In genomic region chr6:156991971-156992370, GRCh38 we compare ENCODE assay signal across 1 cellular context.
A peak's percentile ranks its signal among the peaks of the same experiment; 100 is the strongest.
TF ChIP-seq lines count a peak whose summit lies in the region.

No MANE protein-coding gene starts in this region.

TF ChIP-seq in K562, 482 proteins besides CTCF, POLR2A, EP300 and RAD21 (continued from another document):
- TF ChIP-seq HMBOX1 (IDR thresholded peaks at IDR 0.05) (peak; percentile 49; the same call in 1 of the 2 replicates), TAF9B (IDR thresholded peaks at IDR 0.05; ENCODE audit: partially characterized antibody) (peak; percentile 11), MBD1 (CRISPR knock-in tag; IDR thresholded peaks at IDR 0.05) (0 out of 2 replicates have a peak, but pooled peaks have one; percentile 12), PRMT5 (CRISPR knock-in tag; IDR thresholded peaks at IDR 0.05) (no peak)
